8 cellular contexts compared by ENCODE assay signal in the genomic region with DNA sequence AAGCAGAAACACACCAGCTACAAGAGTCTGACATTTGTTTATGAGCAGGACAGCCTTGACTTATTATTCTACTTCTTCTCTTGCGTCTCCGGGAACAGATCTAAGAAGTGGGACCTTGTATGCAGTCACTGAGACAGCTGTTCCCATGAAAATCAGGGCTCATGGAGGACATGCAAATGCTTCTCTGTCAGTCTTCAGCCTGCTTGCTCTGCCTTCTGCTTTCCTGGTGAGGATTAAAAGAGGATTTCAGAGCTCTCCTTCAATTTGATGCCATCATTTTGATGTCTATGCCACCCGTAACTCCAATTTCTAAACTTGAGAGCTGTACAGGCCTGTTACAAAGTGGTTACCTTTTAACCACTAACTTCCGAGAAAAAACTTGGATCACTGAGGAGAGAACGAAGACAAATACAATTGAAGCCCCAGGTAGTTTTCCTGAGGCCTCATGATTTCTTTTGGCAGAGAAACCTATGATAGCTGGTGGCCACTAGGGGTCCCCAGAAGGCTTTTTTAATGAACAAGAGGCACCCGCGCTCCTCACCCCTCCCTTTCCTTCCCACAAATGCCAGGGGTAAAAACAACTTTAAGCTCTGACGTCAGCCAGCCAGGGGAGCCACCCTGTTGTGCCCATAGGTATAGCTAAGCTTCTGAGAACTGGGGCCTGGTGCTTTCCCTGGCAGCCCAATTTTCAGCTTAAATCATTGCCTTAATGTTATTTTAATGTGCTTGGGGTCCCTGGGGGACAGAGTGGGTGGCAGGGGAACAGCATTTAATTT.
DNase-seq lines count a peak whose midpoint lies in the region; ATAC-seq and TF ChIP-seq lines count a peak whose summit lies in the region.

No MANE protein-coding gene starts in this region.

- H3K4me3 ChIP-seq in coronary artery (no peak overlapping the region), right lobe of liver (no peak overlapping the region)

- CTCF ChIA-PET in activated CD4-positive, alpha-beta T cell treated with anti-CD3 and anti-CD28 coated beads, Interleukin-2, amount 10 ng/mL, durations not matched to agents 7 days and 5 days (lab: Charles Lee): interaction anchor here (0.6 to 2.9 kb wide), 18 partner anchors 8 to 492 kb away, joined by 3 to 21 read pairs (median 5); a partner anchor contains a TSS

- H3K4me1 ChIP-seq in right lobe of liver: no peaks in the 10 kb centered on the region

- intact Hi-C loops in right lobe of liver (cut with DNase I): no loop called here

- POLR2A ChIA-PET in activated CD4-positive, alpha-beta T cell treated with anti-CD3 and anti-CD28 coated beads, Interleukin-2, amount 10 ng/mL, durations not matched to agents 7 days and 5 days (lab: Charles Lee): interaction anchor here (1.0 kb wide), 1 partner anchor 146 kb away, joined by 3 read pairs; no protein-coding TSS in a partner anchor

- no peaks in the 10 kb centered on the region for H3K27me3 Mint-ChIP-seq in activated CD4-positive, alpha-beta T cell treated with anti-CD3 and anti-CD28 coated beads, Interleukin-2, amount 10 ng/mL, durations not matched to agents 7 days and 5 days

- peak; percentile 72 for ATAC-seq in GM19395 (IDR thresholded peaks at IDR 0.05; ENCODE audit: unreplicated experiment)
- peak; percentile 76 for ATAC-seq in HG03469 (IDR thresholded peaks at IDR 0.05; ENCODE audit: unreplicated experiment)
- peak; percentile 90 to 96 (median 92) for ATAC-seq in right lobe of liver

- peak overlapping the region; percentile 89 for H3K27ac Mint-ChIP-seq in activated CD4-positive, alpha-beta T cell treated with anti-CD3 and anti-CD28 coated beads, Interleukin-2, amount 10 ng/mL, durations not matched to agents 7 days and 5 days

- H3K27ac ChIP-seq in C4-2B (peak overlapping the region; percentile 59), coronary artery (peak overlapping the region; percentile 28 to 59), right lobe of liver (no peak overlapping the region)

- peaks cover 40% of the 10 kb centered on the region for H3K4me1 Mint-ChIP-seq in activated CD4-positive, alpha-beta T cell treated with anti-CD3 and anti-CD28 coated beads, Interleukin-2, amount 10 ng/mL, durations not matched to agents 7 days and 5 days

- H3K27me3 ChIP-seq in right lobe of liver: no peaks in the 10 kb centered on the region

- H3K9me3 ChIP-seq in right lobe of liver: no peaks in the 10 kb centered on the region

- no peaks in the 10 kb centered on the region for H3K9me3 Mint-ChIP-seq in activated CD4-positive, alpha-beta T cell treated with anti-CD3 and anti-CD28 coated beads, Interleukin-2, amount 10 ng/mL, durations not matched to agents 7 days and 5 days

- TF ChIP-seq CTCF in C4-2B (conservative IDR thresholded peaks at IDR 0.05): peak; percentile 82
- peak; percentile 67 for TF ChIP-seq CTCF in coronary artery (IDR thresholded peaks at IDR 0.05)
- peak; percentile 60 to 83 (median 79) for TF ChIP-seq CTCF in right lobe of liver (IDR thresholded peaks at IDR 0.05)

- WGBS in right lobe of liver (ENCODE audit: insufficient coverage, low coverage, low lambda C conversion rate, missing lambda C conversion rate): 30% methylated on average over 8 of the region's 8 CpGs

- TF ChIP-seq POLR2A in right lobe of liver (IDR thresholded peaks at IDR 0.05): no peak

- DNase-seq in NCI-H524 treated with DMSO at 0.1 percent for 48 hours (lab: John Stamatoyannopoulos, UW) (peak; percentile 39), coronary artery (ENCODE audit: low spot score) (peak; percentile 88), right lobe of liver (peak; percentile 62 to 63 (median 63))
- DNase-seq in activated CD4-positive, alpha-beta T cell treated with anti-CD3 and anti-CD28 coated beads, Interleukin-2, amount 10 ng/mL, durations not matched to agents 7 days and 5 days: peak; percentile 91
- DNase-seq in stimulated activated CD4-positive, alpha-beta T cell treated with anti-CD3 and anti-CD28 coated beads, TNF-alpha, amount 100 ng/mL, for 24 hours (ENCODE audit: low read depth in 3 of 3): peak; percentile 62 to 78 (median 70)

- H3K4me3 Mint-ChIP-seq in activated CD4-positive, alpha-beta T cell treated with anti-CD3 and anti-CD28 coated beads, Interleukin-2, amount 10 ng/mL, durations not matched to agents 7 days and 5 days: no peak overlapping the region

- no peaks in the 10 kb centered on the region for H3K36me3 ChIP-seq in right lobe of liver

- no peaks in the 10 kb centered on the region for H3K36me3 Mint-ChIP-seq in activated CD4-positive, alpha-beta T cell treated with anti-CD3 and anti-CD28 coated beads, Interleukin-2, amount 10 ng/mL, durations not matched to agents 7 days and 5 days (ENCODE audit: low read depth)

Comparison
In these comparisons a context has a peak if more than half of its experiments do, and no peak if none do; other contexts are left out.
1. H3K27ac ChIP-seq: peak in C4-2B (single experiment) and coronary artery (2 of 2); none in right lobe of liver (0 of 3).
2. DNase-seq: peak in every context shown above with its lines; median percentile 91 in activated CD4-positive, alpha-beta T cell treated with anti-CD3 and anti-CD28 coated beads, Interleukin-2, amount 10 ng/mL, durations not matched to agents 7 days and 5 days; 88 in coronary artery; 70 in stimulated activated CD4-positive, alpha-beta T cell treated with anti-CD3 and anti-CD28 coated beads, TNF-alpha, amount 100 ng/mL, for 24 hours; 63 in right lobe of liver; 39 in NCI-H524 treated with DMSO at 0.1 percent for 48 hours.
3. Peak in every context shown above with its lines, with median percentiles within 50 percentile points of each other: CTCF ChIP-seq and ATAC-seq.